Comparison of ENCODE assay signal across 8 cellular contexts in genomic region chr12:46386877-46387629, GRCh38. TPM values are rescaled to one million over a fixed set of nuclear protein-coding genes. Genes with fewer than 3 reads are reported as not detected.
DNase-seq lines count a peak whose midpoint lies in the region; ATAC-seq and TF ChIP-seq lines count a peak whose summit lies in the region.

No MANE protein-coding gene starts in this region.

- H3K4me1 ChIP-seq in muscle layer of duodenum (ENCODE audit: control insufficient read depth in 1 of 2, insufficient read depth in 2 of 2, low read length in 2 of 2), result peaks cover 17 to 22% of the 10 kb centered on the region in 2 donors

- H3K4me3 ChIP-seq in MG63 (peak overlapping the region; percentile 21), cardiac fibroblast (replicated peaks in 1 of 2; ENCODE audit: low read depth in 2 of 2, low read length in 2 of 2) (peak overlapping the region; percentile 8 to 19), muscle layer of duodenum (ENCODE audit: low read depth in 1 of 2, low read length in 2 of 2) (no peak overlapping the region)

- ATAC-seq in GM21390 (IDR thresholded peaks at IDR 0.05; ENCODE audit: unreplicated experiment), result peak; percentile 16

- DNase-seq in CD1c-positive myeloid dendritic cell (ENCODE audit: extremely low spot score), result peak; percentile 84
- peak; percentile 71 for DNase-seq in MG63
- DNase-seq in cardiac fibroblast (ENCODE audit: low read depth in 2 of 2), result peak; percentile 87 to 91
- DNase-seq in NCI-H1048 (lab: John Stamatoyannopoulos, UW), result no peak
- DNase-seq in LoVo (ENCODE audit: low spot score), result no peak
- no peak for DNase-seq in NCI-H748 (lab: John Stamatoyannopoulos, UW; ENCODE audit: unreplicated experiment)

- no peak for TF ChIP-seq CTCF in cardiac fibroblast (IDR thresholded peaks at IDR 0.05; ENCODE audit: low read depth, low read length)

- H3K27me3 ChIP-seq in MG63 (no peaks in the 10 kb centered on the region), muscle layer of duodenum (ENCODE audit: low read depth, low read length) (no peaks in the 10 kb centered on the region)

- peak overlapping the region; percentile 24 for H3K27ac ChIP-seq in muscle layer of duodenum (ENCODE audit: low read length)

- H3K36me3 ChIP-seq in MG63 (peaks cover 9% of the 10 kb centered on the region), muscle layer of duodenum (ENCODE audit: control insufficient read depth in 1 of 2, insufficient read depth in 2 of 2, low read length in 2 of 2) (peaks cover 0 to 14% of the 10 kb centered on the region in 2 donors)

- H3K9me3 ChIP-seq in MG63 (no peaks in the 10 kb centered on the region), muscle layer of duodenum (ENCODE audit: control insufficient read depth in 1 of 2, low read length in 2 of 2) (no peaks in the 10 kb centered on the region)

RNA-seq across cellular contexts. Expression of gene SLC38A2, which starts 14.5 kb away (rescaled TPM):
- 331 and 535 TPM in 2 replicates for total RNA-seq in MG63 (2014; rRNA removed; shearing (Covaris generic); ENCODE audit: low replicate concordance)

Comparison
In these comparisons a context has a peak if more than half of its experiments do, and no peak if none do; other contexts are left out.
1. DNase-seq: peak in CD1c-positive myeloid dendritic cell (single experiment), MG63 (single experiment) and cardiac fibroblast (2 of 2); none in NCI-H1048 (single experiment), LoVo (single experiment) and NCI-H748 (single experiment).
2. H3K4me3 ChIP-seq: peak in MG63 (single experiment) and cardiac fibroblast (2 of 2); none in muscle layer of duodenum (0 of 2).